In the genomic region with DNA sequence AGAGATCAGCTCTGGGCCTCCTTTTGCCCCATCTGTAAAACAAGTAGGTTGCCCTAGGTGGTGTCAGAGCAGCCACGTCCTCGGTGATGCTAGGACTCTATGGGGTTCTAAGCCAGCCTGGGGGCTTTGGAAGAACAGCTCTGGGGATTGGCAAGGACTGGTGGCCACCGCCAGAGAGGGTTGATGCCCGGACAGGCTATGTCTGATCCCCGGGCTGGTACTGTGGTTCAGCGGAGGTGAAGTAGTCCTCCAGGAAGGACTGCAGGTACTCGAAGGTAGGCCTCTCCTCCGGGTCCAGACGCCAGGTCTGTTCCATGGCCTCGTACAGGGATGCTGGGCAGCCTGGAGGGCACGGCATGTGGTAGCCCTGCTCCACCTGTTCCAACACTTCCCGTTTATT, we compare ENCODE assay signal across 23 cellular contexts. TPM values are rescaled to one million over a fixed set of nuclear protein-coding genes. Genes with fewer than 3 reads are reported as not detected.
"Had no signal": no experiment of that assay in that cellular context is flagged by ENCODE, and none has a peak within 500 bp of the region (broad histone marks: within the 10 kb centered on the region; RNA-seq: fewer than 3 reads in every experiment).

No MANE protein-coding gene starts in this region.

- H3K9me3 Mint-ChIP-seq: activated B cell treated with CpG ODN at 0.5 μM for 24 hours; activated CD8-positive, alpha-beta T cell treated with anti-CD3 and anti-CD28 coated beads for 36 hours; activated naive CD4-positive, alpha-beta T cell treated with anti-CD3 and anti-CD28 coated beads, Interleukin-2, amount 50 U/mL, for 72 hours; nephron progenitor cell; T-helper 2 cell treated with Interferon-gamma antibody and Interleukin-4, amounts not matched to agents 5 μg/mL and 100 μg/mL, for 36 hours had no signal

- H3K27me3 ChIP-seq: gastrocnemius medialis, right atrium auricular region, suprapubic skin, tibial nerve had no signal

- DNase-seq: activated B cell treated with CpG ODN at 0.5 μM for 24 hours; activated CD4-positive, alpha-beta T cell treated with anti-CD3 and anti-CD28 coated beads, Interleukin-2, amount 50 U/mL, for 1 hour; activated CD8-positive, alpha-beta T cell treated with anti-CD3 and anti-CD28 coated beads for 36 hours; activated naive CD4-positive, alpha-beta T cell; activated T-cell treated with anti-CD3 and anti-CD28 coated beads, Interleukin-2, amount 50 U/mL, for 48 hours; effector CD8-positive, alpha-beta T cell; gastrocnemius medialis; glutamatergic neuron; islet precursor cell; left ventricle myocardium superior; nephron progenitor cell; occipital lobe; stimulated activated CD4-positive, alpha-beta T cell treated with anti-CD3 and anti-CD28 coated beads, Interleukin-1b, Interleukin-23, amount 100 ng/mL, for 48 hours; stimulated activated CD4-positive, alpha-beta T cell treated with anti-CD3 and anti-CD28 coated beads, Interleukin-4, amount 100 ng/mL, for 4 hours; stimulated activated CD8-positive, alpha-beta memory T cell treated with anti-CD3 and anti-CD28 coated beads, Interleukin-4, amount 100 ng/mL, for 48 hours; stimulated activated naive CD4-positive, alpha-beta T cell had no signal

- H3K27ac ChIP-seq: gastrocnemius medialis, right atrium auricular region, suprapubic skin, tibial nerve had no signal

- H3K4me2 ChIP-seq: smooth muscle cell had no signal

- H3K36me3 ChIP-seq: gastrocnemius medialis, right atrium auricular region, suprapubic skin, tibial nerve had no signal

- H3K9me3 ChIP-seq: gastrocnemius medialis, right atrium auricular region, suprapubic skin, tibial nerve had no signal

- H3K4me1 ChIP-seq: suprapubic skin had no signal

- H3K4me3 ChIP-seq: gastrocnemius medialis, right atrium auricular region, smooth muscle cell, suprapubic skin, tibial nerve had no signal

- H3K4me3 Mint-ChIP-seq: activated B cell treated with CpG ODN at 0.5 μM for 24 hours; activated CD8-positive, alpha-beta T cell treated with anti-CD3 and anti-CD28 coated beads for 36 hours; nephron progenitor cell; T-helper 2 cell treated with Interferon-gamma antibody and Interleukin-4, amounts not matched to agents 5 μg/mL and 100 μg/mL, for 36 hours had no signal

- H3K27ac Mint-ChIP-seq: activated B cell treated with CpG ODN at 0.5 μM for 24 hours; activated CD8-positive, alpha-beta T cell treated with anti-CD3 and anti-CD28 coated beads for 36 hours; nephron progenitor cell had no signal

- ATAC-seq: activated CD8-positive, alpha-beta T cell treated with anti-CD3 and anti-CD28 coated beads for 36 hours; activated naive CD4-positive, alpha-beta T cell treated with anti-CD3 and anti-CD28 coated beads, Interleukin-2, amount 50 U/mL, for 72 hours; gastrocnemius medialis; left ventricle myocardium superior had no signal

- H3K36me3 Mint-ChIP-seq: activated naive CD4-positive, alpha-beta T cell treated with anti-CD3 and anti-CD28 coated beads, Interleukin-2, amount 50 U/mL, for 72 hours had no signal

- H3K27me3 Mint-ChIP-seq: activated B cell treated with CpG ODN at 0.5 μM for 24 hours; activated CD8-positive, alpha-beta T cell treated with anti-CD3 and anti-CD28 coated beads for 36 hours had no signal

RNA-seq across cellular contexts. Expression of gene FGR, which starts 22.3 kb away (rescaled TPM):
- total RNA-seq: epithelial cell of proximal tubule had no signal
